13 cellular contexts compared by ENCODE assay signal in genomic region chr3:159853506-159853864, GRCh38. TPM values are rescaled to one million over a fixed set of nuclear protein-coding genes. Genes with fewer than 3 reads are reported as not detected.
DNase-seq lines count a peak whose midpoint lies in the region; ATAC-seq, FAIRE-seq and TF ChIP-seq lines count a peak whose summit lies in the region.
"Had no signal": no experiment of that assay in that cellular context is flagged by ENCODE, and none has a peak within 500 bp of the region (broad histone marks: within the 10 kb centered on the region; RNA-seq: fewer than 3 reads in every experiment).

No MANE protein-coding gene starts in this region.

- FAIRE-seq in astrocyte (lab: Jason Lieb, UNC) (no peak), kidney (lab: Jason Lieb, UNC) (no peak)

- H3K36me3 ChIP-seq in GM23248 (ENCODE audit: low read depth) = no peaks in the 10 kb centered on the region
- no peaks in the 10 kb centered on the region for H3K36me3 ChIP-seq in astrocyte (ENCODE audit: insufficient read depth, low read length)
- no peaks in the 10 kb centered on the region for H3K36me3 ChIP-seq in kidney (ENCODE audit: control insufficient read depth in 1 of 2, insufficient read depth in 2 of 2, low read length in 2 of 2)
- H3K36me3 ChIP-seq in skeletal muscle tissue (ENCODE audit: control insufficient read depth in 3 of 3, insufficient read depth in 3 of 3, low read length in 3 of 3) = no peaks in the 10 kb centered on the region
- H3K36me3 ChIP-seq in PC-3 (ENCODE audit: low read depth, low read length) = no peaks in the 10 kb centered on the region

- H3K27me3 Mint-ChIP-seq in astrocyte (ENCODE audit: low read depth, unreplicated experiment) = no peaks in the 10 kb centered on the region

- H3K27ac ChIP-seq in GM23248 (peak overlapping the region; percentile 63), astrocyte (ENCODE audit: low read depth, low read length) (peak overlapping the region; percentile 96), kidney (ENCODE audit: low read depth in 2 of 2, low read length in 2 of 2) (peak overlapping the region; percentile 60 to 91), skeletal muscle tissue (ENCODE audit: low read depth, low read length) (peak overlapping the region; percentile 97), PC-3 (ENCODE audit: low read length) (no peak overlapping the region)

- DNase-seq in GM23248 = no peak
- DNase-seq in astrocyte (ENCODE audit: low read depth) = no peak
- no peak for DNase-seq in kidney
- DNase-seq in pons (ENCODE audit: low spot score) = no peak
- no peak for DNase-seq in DMS114 treated with DMSO at 0.1 percent for 48 hours (lab: John Stamatoyannopoulos, UW; ENCODE audit: unreplicated experiment)
- DNase-seq in PC-3 = no peak
- DNase-seq: activated CD4-positive, alpha-beta T cell treated with anti-CD3 and anti-CD28 coated beads for 36 hours; activated T-cell treated with anti-CD3 and anti-CD28 coated beads, Interleukin-2, amount 50 U/mL, for 72 hours; GDM1; Kasumi-1; NCI-H2107 had no signal

- H3K9me3 ChIP-seq in GM23248 (ENCODE audit: low read depth) (no peaks in the 10 kb centered on the region), astrocyte (ENCODE audit: insufficient read depth, low read depth, low read length) (no peaks in the 10 kb centered on the region), kidney (ENCODE audit: control insufficient read depth in 1 of 2, low read length in 2 of 2) (no peaks in the 10 kb centered on the region), skeletal muscle tissue (ENCODE audit: control insufficient read depth in 3 of 3, low read length in 3 of 3) (no peaks in the 10 kb centered on the region), PC-3 (ENCODE audit: low read length) (no peaks in the 10 kb centered on the region)

- no peak overlapping the region for H2AFZ ChIP-seq in GM23248
- H2AFZ ChIP-seq in astrocyte (ENCODE audit: low read depth, low read length) = no peak overlapping the region
- no peak overlapping the region for H2AFZ ChIP-seq in PC-3 (ENCODE audit: low read length)

- TF ChIP-seq CTCF in astrocyte (IDR thresholded peaks at IDR 0.05; ENCODE audit: insufficient read depth, low read depth, low read length) (no peak), kidney (IDR thresholded peaks at IDR 0.05; ENCODE audit: borderline replicate concordance, extremely low read depth, insufficient read depth) (no peak), PC-3 (conservative IDR thresholded peaks at IDR 0.05; ENCODE audit: low read depth, low read length) (no peak)

- peaks cover 70% of the 10 kb centered on the region for H3K4me1 Mint-ChIP-seq in astrocyte (ENCODE audit: low read depth, unreplicated experiment)
- H3K4me1 Mint-ChIP-seq: activated CD4-positive, alpha-beta T cell treated with anti-CD3 and anti-CD28 coated beads for 36 hours had no signal

- H3K9me3 Mint-ChIP-seq in astrocyte (ENCODE audit: unreplicated experiment) = no peaks in the 10 kb centered on the region
- H3K9me3 Mint-ChIP-seq: activated T-cell treated with anti-CD3 and anti-CD28 coated beads, Interleukin-2, amount 50 U/mL, for 72 hours had no signal

- H3K36me3 Mint-ChIP-seq in astrocyte (ENCODE audit: low read depth, unreplicated experiment) = no peaks in the 10 kb centered on the region

- H3K4me2 ChIP-seq in GM23248 (ENCODE audit: unreplicated experiment) (peak overlapping the region; percentile 59), astrocyte (ENCODE audit: low read length) (peak overlapping the region; percentile 74), PC-3 (ENCODE audit: low read length) (no peak overlapping the region)

- H3K4me3 ChIP-seq in GM23248 (peak overlapping the region; percentile 51), astrocyte (ENCODE audit: insufficient read depth, low read depth, low read length) (no peak overlapping the region), kidney (ENCODE audit: low read length in 2 of 2) (peak overlapping the region in 1 of 2 donors; percentile 45), skeletal muscle tissue (ENCODE audit: low read length in 3 of 3) (peak overlapping the region; percentile 52 to 84 (median 76)), PC-3 (ENCODE audit: low read length) (no peak overlapping the region)

- H3K4me3 Mint-ChIP-seq in astrocyte (ENCODE audit: unreplicated experiment) = peak overlapping the region; percentile 78
- H3K4me3 Mint-ChIP-seq: activated CD4-positive, alpha-beta T cell treated with anti-CD3 and anti-CD28 coated beads for 36 hours; activated T-cell treated with anti-CD3 and anti-CD28 coated beads, Interleukin-2, amount 50 U/mL, for 72 hours had no signal

- in situ Hi-C loops in GM23248 (cut with MboI) = no loop called here

- no peak overlapping the region for H3K9ac ChIP-seq in GM23248
- peak overlapping the region; percentile 86 for H3K9ac ChIP-seq in astrocyte (ENCODE audit: low read length)
- peak overlapping the region in 1 of 2 donors; percentile 23 for H3K9ac ChIP-seq in kidney (ENCODE audit: low read length in 2 of 2)
- H3K9ac ChIP-seq in skeletal muscle tissue (ENCODE audit: low read depth in 1 of 3, low read length in 3 of 3) = peak overlapping the region; percentile 83 to 90 (median 84)
- H3K9ac ChIP-seq in PC-3 (ENCODE audit: low read length) = no peak overlapping the region

- H3K4me1 ChIP-seq in GM23248 (ENCODE audit: insufficient read depth) = peaks cover 41% of the 10 kb centered on the region
- H3K4me1 ChIP-seq in astrocyte (ENCODE audit: insufficient read depth, low read length) = peaks cover 55% of the 10 kb centered on the region
- H3K4me1 ChIP-seq in kidney (ENCODE audit: control insufficient read depth in 1 of 2, insufficient read depth in 1 of 2, low read depth in 1 of 2, low read length in 2 of 2) = peaks cover 4 to 19% of the 10 kb centered on the region in 2 donors
- peaks cover 32 to 65% (median 46%) of the 10 kb centered on the region in 3 donors for H3K4me1 ChIP-seq in skeletal muscle tissue (ENCODE audit: control insufficient read depth in 3 of 3, insufficient read depth in 3 of 3, low read length in 3 of 3)
- H3K4me1 ChIP-seq in PC-3 (ENCODE audit: insufficient read depth, low read length) = peaks cover 36% of the 10 kb centered on the region

- POLR2A ChIA-PET in PC-3 (lab: Charles Lee; ENCODE audit: unreplicated experiment) = interaction anchor here (0.7 kb wide), 1 partner anchor 28 kb away, joined by 3 read pairs; no protein-coding TSS in a partner anchor

- H3K27ac Mint-ChIP-seq in astrocyte (ENCODE audit: unreplicated experiment) = peak overlapping the region; percentile 100
- H3K27ac Mint-ChIP-seq: activated CD4-positive, alpha-beta T cell treated with anti-CD3 and anti-CD28 coated beads for 36 hours; activated T-cell treated with anti-CD3 and anti-CD28 coated beads, Interleukin-2, amount 50 U/mL, for 72 hours had no signal

- H3F3A ChIP-seq in GM23248 (ENCODE audit: insufficient read depth) = peaks cover 24% of the 10 kb centered on the region
- H3F3A ChIP-seq in PC-3 (ENCODE audit: low read length, unreplicated experiment) = no peaks in the 10 kb centered on the region

- H3K9me2 ChIP-seq in GM23248 (ENCODE audit: insufficient read depth) = no peaks in the 10 kb centered on the region
- no peaks in the 10 kb centered on the region for H3K9me2 ChIP-seq in PC-3 (replicated peaks; ENCODE audit: low read length)

- H3K27me3 ChIP-seq in GM23248 (replicated peaks; ENCODE audit: insufficient read depth) (no peaks in the 10 kb centered on the region), astrocyte (ENCODE audit: insufficient read depth, low read length) (no peaks in the 10 kb centered on the region), skeletal muscle tissue (ENCODE audit: control insufficient read depth in 3 of 3, insufficient read depth in 3 of 3, low read length in 3 of 3) (no peaks in the 10 kb centered on the region), PC-3 (ENCODE audit: low read length) (no peaks in the 10 kb centered on the region)

- H3K79me2 ChIP-seq in GM23248 (ENCODE audit: insufficient read depth) = peaks cover 85% of the 10 kb centered on the region
- peaks cover 79% of the 10 kb centered on the region for H3K79me2 ChIP-seq in astrocyte (ENCODE audit: insufficient read depth, low read length)
- H3K79me2 ChIP-seq in PC-3 (ENCODE audit: low read length) = peaks cover 55% of the 10 kb centered on the region

- ATAC-seq in PC-3 = no peak
- ATAC-seq in GM21367 (IDR thresholded peaks at IDR 0.05; ENCODE audit: unreplicated experiment) = no peak
- ATAC-seq: activated CD4-positive, alpha-beta T cell treated with anti-CD3 and anti-CD28 coated beads for 36 hours; activated T-cell treated with anti-CD3 and anti-CD28 coated beads, Interleukin-2, amount 50 U/mL, for 72 hours had no signal

- H4K20me1 ChIP-seq in GM23248 (ENCODE audit: insufficient read depth) (no peaks in the 10 kb centered on the region), astrocyte (ENCODE audit: insufficient read depth, low read length) (peaks cover 6% of the 10 kb centered on the region), PC-3 (ENCODE audit: low read length) (no peaks in the 10 kb centered on the region)

- no TSS peak for BruUV-seq in PC-3 (replicated peaks; lab: Mats Ljungman, UMichigan)

- intact Hi-C loops in kidney (cut with DNase I) (no loop called here), PC-3 (cut with micrococcal nuclease) (no loop called here)

- CTCF ChIA-PET in PC-3 (lab: Charles Lee) = interaction anchor here (0.6 kb wide), 1 partner anchor 16 kb away, joined by 6 read pairs; no protein-coding TSS in a partner anchor

RNA-seq across cellular contexts. Expression of gene SCHIP1, which starts 13.8 kb away (rescaled TPM):
- total RNA-seq in GM23248 (2014; rRNA removed; shearing (Covaris generic)) = 2.7 and 2.9 TPM in 2 replicates
- polyA plus RNA-seq in GM23248 (2016; fragmentation: Nextera tagmentation; extraction: Ambion mirVana) (0.98 and 2.0 TPM in 2 replicates), kidney (ENCODE audit: insufficient read depth, low read depth, low replicate concordance) (9.4 TPM)
- total RNA-seq in astrocyte (21.3 and 27.7 TPM in 2 replicates), kidney (4.9 TPM), skeletal muscle tissue (11.0 TPM), PC-3 (2014; rRNA removed) (1.0 and 2.1 TPM in 2 replicates)
- total RNA-seq: activated CD4-positive, alpha-beta T cell treated with anti-CD3 and anti-CD28 coated beads for 36 hours; activated T-cell treated with anti-CD3 and anti-CD28 coated beads, Interleukin-2, amount 50 U/mL, for 72 hours had no signal

Comparison
In these comparisons a context has a peak if more than half of its experiments do, and no peak if none do; other contexts are left out.
1. H3K4me3 ChIP-seq: peak in GM23248 (single experiment) and skeletal muscle tissue (3 of 3); none in astrocyte (single experiment) and PC-3 (single experiment).
2. H3K9ac ChIP-seq: peak in astrocyte (single experiment) and skeletal muscle tissue (3 of 3); none in GM23248 (single experiment) and PC-3 (single experiment).